10 cellular contexts compared by ENCODE assay signal in genomic region chr1:23984417-23985186, GRCh38. TPM values are rescaled to one million over a fixed set of nuclear protein-coding genes. Genes with fewer than 3 reads are reported as not detected.
A peak's percentile ranks its signal among the peaks of the same experiment; 100 is the strongest.
DNase-seq lines count a peak whose midpoint lies in the region; ATAC-seq, FAIRE-seq and TF ChIP-seq lines count a peak whose summit lies in the region.
"Had no signal": no experiment of that assay in that cellular context is flagged by ENCODE, and none has a peak within 500 bp of the region (broad histone marks: within the 10 kb centered on the region; RNA-seq: fewer than 3 reads in every experiment).

No MANE protein-coding gene starts in this region.

- no peak for TF ChIP-seq RAD21 in A549 (conservative IDR thresholded peaks at IDR 0.05 in 1 of 2, IDR thresholded peaks at IDR 0.05 in 1 of 2)

- H3K9me3 Mint-ChIP-seq in HFFc6, result no peaks in the 10 kb centered on the region
- H3K9me3 Mint-ChIP-seq in activated T-helper 1 cell treated with anti-CD3 and anti-CD28 coated beads, Interleukin-12 subunit alpha, Interleukin-12 subunit beta, Interleukin-2, Interleukin-4 antibody, amounts not matched to agents 30 ng/mL and 10 ng/mL and 1 ng/mL, durations not matched to agents 14 hours and 24 hours and 36 hours, result no peaks in the 10 kb centered on the region
- H3K9me3 Mint-ChIP-seq: CD4-positive, CD25-positive, alpha-beta regulatory T cell had no signal

- intact Hi-C loops in breast epithelium (cut with DNase I; ENCODE audit: low total_unique reads), result no loop called here
- intact Hi-C loops in lower lobe of right lung (cut with DNase I), result no loop called here
- intact Hi-C loops in activated T-helper 1 cell treated with anti-CD3 and anti-CD28 coated beads, Interleukin-12 subunit alpha, Interleukin-12 subunit beta, Interleukin-2, Interleukin-4 antibody, amounts not matched to agents 30 ng/mL and 10 ng/mL and 1 ng/mL, durations not matched to agents 14 hours and 24 hours and 36 hours (cut with micrococcal nuclease), result loop anchor here (10.0 kb wide), 1 partner anchor 660 kb away; the partner anchor contains the start of gene SRRM1
- intact Hi-C loops in uterus (cut with DNase I; ENCODE audit: low total_unique reads), result no loop called here

- H3K4me3 ChIP-seq in A549 (no peak overlapping the region), breast epithelium (no peak overlapping the region), lower lobe of right lung (no peak overlapping the region), uterus (no peak overlapping the region)

- CTCF ChIA-PET in A549 (lab: Yijun Ruan, JAX), result interaction anchor here (0.6 kb wide), 1 partner anchor 44 kb away, joined by 4 read pairs; no protein-coding TSS in a partner anchor

- H3K27me3 ChIP-seq in breast epithelium (no peaks in the 10 kb centered on the region), lower lobe of right lung (ENCODE audit: low read depth) (no peaks in the 10 kb centered on the region), uterus (no peaks in the 10 kb centered on the region)

- H3K27ac Mint-ChIP-seq in HFFc6, result peak overlapping the region; percentile 52; the same call in 1 of the 2 replicates
- H3K27ac Mint-ChIP-seq in activated T-helper 1 cell treated with anti-CD3 and anti-CD28 coated beads, Interleukin-12 subunit alpha, Interleukin-12 subunit beta, Interleukin-2, Interleukin-4 antibody, amounts not matched to agents 30 ng/mL and 10 ng/mL and 1 ng/mL, durations not matched to agents 14 hours and 24 hours and 36 hours, result no peak overlapping the region

- WGBS in A549 (ENCODE audit: missing lambda C conversion rate), result 70% methylated on average over 5 of the region's 5 CpGs

- no peak for TF ChIP-seq EP300 in A549 (IDR thresholded peaks at IDR 0.05)

- peak overlapping the region; percentile 37; the same call in 2 of the 3 replicates for H3K4me2 ChIP-seq in A549

- no peak for FAIRE-seq in A549 (lab: Jason Lieb, UNC)

- TF ChIP-seq CTCF in A549 (IDR thresholded peaks at IDR 0.05), result no peak
- TF ChIP-seq CTCF in HFFc6 (IDR thresholded peaks at IDR 0.05), result no peak
- TF ChIP-seq CTCF in breast epithelium (IDR thresholded peaks at IDR 0.05), result no peak
- TF ChIP-seq CTCF in lower lobe of right lung (IDR thresholded peaks at IDR 0.05), result no peak
- TF ChIP-seq CTCF in uterus (IDR thresholded peaks at IDR 0.05), result no peak

- peaks cover 22% of the 10 kb centered on the region for H3K4me1 Mint-ChIP-seq in HFFc6 (ENCODE audit: low read depth)
- H3K4me1 Mint-ChIP-seq in activated T-helper 1 cell treated with anti-CD3 and anti-CD28 coated beads, Interleukin-12 subunit alpha, Interleukin-12 subunit beta, Interleukin-2, Interleukin-4 antibody, amounts not matched to agents 30 ng/mL and 10 ng/mL and 1 ng/mL, durations not matched to agents 14 hours and 24 hours and 36 hours (ENCODE audit: low read depth), result peaks cover 9% of the 10 kb centered on the region

- DNase-seq in A549 (ENCODE audit: low read depth in 1 of 2, low spot score in 1 of 2), result peak in 1 of 2 experiments; percentile 45
- DNase-seq in HFFc6, result peak; percentile 27
- DNase-seq in breast epithelium (ENCODE audit: low spot score in 2 of 2), result no peak
- no peak for DNase-seq in lower lobe of right lung
- no peak for DNase-seq in T-helper 1 cell
- DNase-seq in NOMO-1 treated with DMSO at 0.1 percent for 48 hours (lab: John Stamatoyannopoulos, UW; ENCODE audit: unreplicated experiment), result no peak
- no peak for DNase-seq in activated T-helper 1 cell treated with anti-CD3 and anti-CD28 coated beads, Interleukin-12 subunit alpha, Interleukin-12 subunit beta, Interleukin-2, Interleukin-4 antibody, amounts not matched to agents 30 ng/mL and 10 ng/mL and 1 ng/mL, durations not matched to agents 14 hours and 24 hours and 36 hours (ENCODE audit: low spot score)
- no peak for DNase-seq in uterus
- DNase-seq: CD4-positive, CD25-positive, alpha-beta regulatory T cell; NCI-H1930 had no signal

- H3K4me1 ChIP-seq in A549 (peaks cover 26% of the 10 kb centered on the region), breast epithelium (no peaks in the 10 kb centered on the region), lower lobe of right lung (peaks cover 31% of the 10 kb centered on the region), uterus (peaks cover 0 to 5% of the 10 kb centered on the region in 2 donors)

- no peak overlapping the region for H3K4me3 Mint-ChIP-seq in HFFc6
- no peak overlapping the region for H3K4me3 Mint-ChIP-seq in activated T-helper 1 cell treated with anti-CD3 and anti-CD28 coated beads, Interleukin-12 subunit alpha, Interleukin-12 subunit beta, Interleukin-2, Interleukin-4 antibody, amounts not matched to agents 30 ng/mL and 10 ng/mL and 1 ng/mL, durations not matched to agents 14 hours and 24 hours and 36 hours

- POLR2A ChIA-PET in A549 (lab: Yijun Ruan, JAX), result no interaction called here

- H3K36me3 Mint-ChIP-seq in HFFc6 (ENCODE audit: low read depth), result peaks cover 2% of the 10 kb centered on the region
- peaks cover under 1% of the 10 kb centered on the region for H3K36me3 Mint-ChIP-seq in activated T-helper 1 cell treated with anti-CD3 and anti-CD28 coated beads, Interleukin-12 subunit alpha, Interleukin-12 subunit beta, Interleukin-2, Interleukin-4 antibody, amounts not matched to agents 30 ng/mL and 10 ng/mL and 1 ng/mL, durations not matched to agents 14 hours and 24 hours and 36 hours (ENCODE audit: low read depth)
- H3K36me3 Mint-ChIP-seq: CD4-positive, CD25-positive, alpha-beta regulatory T cell had no signal

- TF ChIP-seq POLR2A in A549 (IDR thresholded peaks at IDR 0.05; ENCODE audit: low read length), result no peak
- no peak for TF ChIP-seq POLR2A in breast epithelium (IDR thresholded peaks at IDR 0.05)
- no peak for TF ChIP-seq POLR2A in uterus (IDR thresholded peaks at IDR 0.05)

- no peaks in the 10 kb centered on the region; the same call in 1 of the 2 replicates for H3K27me3 Mint-ChIP-seq in HFFc6 (ENCODE audit: insufficient read depth)
- no peaks in the 10 kb centered on the region for H3K27me3 Mint-ChIP-seq in activated T-helper 1 cell treated with anti-CD3 and anti-CD28 coated beads, Interleukin-12 subunit alpha, Interleukin-12 subunit beta, Interleukin-2, Interleukin-4 antibody, amounts not matched to agents 30 ng/mL and 10 ng/mL and 1 ng/mL, durations not matched to agents 14 hours and 24 hours and 36 hours (ENCODE audit: insufficient read depth)

- peak overlapping the region; percentile 42 to 69; a peak in 4 of 6 replicates for H3K27ac ChIP-seq in A549
- H3K27ac ChIP-seq in breast epithelium, result peak overlapping the region; percentile 42 to 54
- H3K27ac ChIP-seq in lower lobe of right lung, result peak overlapping the region; percentile 25
- no peak overlapping the region for H3K27ac ChIP-seq in uterus

- H3K36me3 ChIP-seq in breast epithelium (no peaks in the 10 kb centered on the region), lower lobe of right lung (no peaks in the 10 kb centered on the region), uterus (no peaks in the 10 kb centered on the region)

- H3K9me3 ChIP-seq in A549 (no peaks in the 10 kb centered on the region), breast epithelium (no peaks in the 10 kb centered on the region), lower lobe of right lung (no peaks in the 10 kb centered on the region), uterus (no peaks in the 10 kb centered on the region)

- ATAC-seq in A549 (no peak), lower lobe of right lung (no peak)

TF ChIP-seq in A549, 52 proteins besides CTCF, POLR2A, EP300 and RAD21:
- TF ChIP-seq CEBPB (IDR thresholded peaks at IDR 0.05), result peak in 1 of 2 experiments; percentile 7; a peak in 1 of 4 replicates
- no peak for TF ChIP-seq CBX8 (IDR thresholded peaks at IDR 0.05)
- TF ChIP-seq CHD2 (IDR thresholded peaks at IDR 0.05; ENCODE audit: low read length, partially characterized antibody), result no peak
- no peak for TF ChIP-seq PBX3 (IDR thresholded peaks at IDR 0.05)
- TF ChIP-seq KDM1A (IDR thresholded peaks at IDR 0.05; ENCODE audit: low read depth), result no peak

RNA-seq across cellular contexts. Expression of gene SRSF10, which starts 4.5 kb away (rescaled TPM):
- polyA plus RNA-seq in A549 (2011; rRNA removed) (119 and 180 TPM in 2 replicates), A549 (2017; fragmentation: RNase III; extraction: RNeasy Plus Mini Kit Qiagen cat#74134 plus additional on column Dnase treatment) (140 to 141 TPM (median 141 TPM) in 3 replicates)
- 79.7 and 102 TPM in 2 replicates for polyA plus RNA-seq in A549 (2012; cell fraction: cytosol; rRNA removed)
- polyA plus RNA-seq in A549 (2012; cell fraction: nucleus; rRNA removed), result 74.1 and 125 TPM in 2 replicates
- polyA minus RNA-seq in A549 (2011; rRNA and poly(A)+ RNA removed), result 52.7 and 59.3 TPM in 2 replicates
- 100 to 1,000 TPM in 1 of 6 experiments, 10 to 100 TPM in 5; 84.5 to 100 (median 94.8) TPM for total RNA-seq in HFFc6 (2021; fragmentation: NEBNext Ultra II Directional; extraction: Animal tissue kit (Norgen Biotek cat#: 25700))
- total RNA-seq in breast epithelium (100 to 1,000 TPM in 2 of 3 donors, 10 to 100 TPM in 1; 99.4 to 156 (median 116) TPM), lower lobe of right lung (93.7 TPM), uterus (100 to 1,000 TPM; 105 to 198 (median 162) TPM)
- total RNA-seq in activated T-helper 1 cell treated with anti-CD3 and anti-CD28 coated beads, Interleukin-12 subunit alpha, Interleukin-12 subunit beta, Interleukin-2, Interleukin-4 antibody, amounts not matched to agents 30 ng/mL and 10 ng/mL and 1 ng/mL, durations not matched to agents 14 hours and 24 hours and 36 hours, result 238 and 243 TPM in 2 replicates

RNA-seq across cellular contexts. Expression of gene PNRC2, which starts 25.0 kb away (rescaled TPM):
- polyA plus RNA-seq in A549 (2011; rRNA removed) (38.1 and 106 TPM in 2 replicates), A549 (2017; fragmentation: RNase III; extraction: RNeasy Plus Mini Kit Qiagen cat#74134 plus additional on column Dnase treatment) (34.4 to 37.5 TPM (median 36.1 TPM) in 3 replicates)
- 16.8 and 21.2 TPM in 2 replicates for polyA plus RNA-seq in A549 (2012; cell fraction: cytosol; rRNA removed)
- polyA plus RNA-seq in A549 (2012; cell fraction: nucleus; rRNA removed), result 12.3 and 16.1 TPM in 2 replicates
- 41.1 and 125 TPM in 2 replicates for polyA minus RNA-seq in A549 (2011; rRNA and poly(A)+ RNA removed)
- total RNA-seq in HFFc6 (2021; fragmentation: NEBNext Ultra II Directional; extraction: Animal tissue kit (Norgen Biotek cat#: 25700)), result 10 to 100 TPM; 59.5 to 76.4 (median 64.0) TPM
- total RNA-seq in breast epithelium (100 to 1,000 TPM; 126 to 163 (median 134) TPM), lower lobe of right lung (111 TPM), uterus (100 to 1,000 TPM in 3 of 4 donors, 10 to 100 TPM in 1; 44.8 to 187 (median 122) TPM)
- 112 and 134 TPM in 2 replicates for total RNA-seq in activated T-helper 1 cell treated with anti-CD3 and anti-CD28 coated beads, Interleukin-12 subunit alpha, Interleukin-12 subunit beta, Interleukin-2, Interleukin-4 antibody, amounts not matched to agents 30 ng/mL and 10 ng/mL and 1 ng/mL, durations not matched to agents 14 hours and 24 hours and 36 hours

Comparison
In these comparisons a context has a peak if more than half of its experiments do, and no peak if none do; other contexts are left out.
1. H3K27ac ChIP-seq: peak in A549 (2 of 2), breast epithelium (2 of 2) and lower lobe of right lung (single experiment); none in uterus (0 of 2).